ENCODE assay signal across 8 cellular contexts in the genomic region with DNA sequence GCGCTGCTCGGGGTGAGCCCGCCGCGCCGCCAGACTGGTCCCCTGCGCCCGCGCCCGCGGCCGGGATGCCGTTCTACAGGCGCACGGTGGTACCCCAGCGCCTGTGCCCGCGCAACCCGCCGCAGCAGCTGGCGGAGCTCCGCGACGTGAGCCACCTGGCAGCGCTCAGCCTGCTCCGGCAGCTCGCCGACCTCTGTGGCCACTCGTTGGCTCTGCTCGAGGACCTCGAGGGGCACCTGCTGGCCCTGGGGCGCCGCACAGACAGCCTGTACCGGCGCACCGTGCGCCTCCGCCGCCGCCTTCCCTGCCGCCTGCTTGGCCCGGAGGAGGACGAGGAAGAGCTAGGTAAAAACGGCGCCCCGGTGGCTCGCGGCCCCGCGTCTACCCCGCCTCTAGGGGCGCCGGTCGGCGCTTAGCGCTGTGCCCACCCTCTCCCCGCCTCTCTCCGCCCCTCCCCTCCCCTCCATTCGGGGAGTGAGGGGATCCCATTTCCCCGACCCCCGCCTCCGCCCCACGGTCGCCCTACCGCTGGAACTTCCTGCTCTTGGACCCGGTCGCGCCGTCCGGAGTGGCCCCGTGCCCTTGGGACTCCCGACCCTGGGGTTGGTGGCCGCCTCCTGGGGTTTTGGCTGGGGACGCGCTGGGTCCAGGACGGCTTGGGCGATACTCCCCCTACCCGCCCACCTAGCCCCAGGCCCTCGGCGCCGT. TPM values are rescaled to one million over a fixed set of nuclear protein-coding genes. Genes with fewer than 3 reads are reported as not detected.
DNase-seq lines count a peak whose midpoint lies in the region; ATAC-seq and TF ChIP-seq lines count a peak whose summit lies in the region.

No MANE protein-coding gene starts in this region.

- H3K36me3 ChIP-seq in GM23338 (ENCODE audit: insufficient read depth) = no peaks in the 10 kb centered on the region
- no peaks in the 10 kb centered on the region for H3K36me3 ChIP-seq in thoracic aorta

- H3K4me2 ChIP-seq in GM23338 = peak overlapping the region; percentile 85

- H3F3A ChIP-seq in GM23338 (replicated peaks; ENCODE audit: low read depth) = no peaks in the 10 kb centered on the region

- H3K4me1 Mint-ChIP-seq in GM23338 = peaks cover 35% of the 10 kb centered on the region
- peaks cover 24% of the 10 kb centered on the region for H3K4me1 Mint-ChIP-seq in mesothelial cell of epicardium

- ATAC-seq in GM23338 (peak; percentile 79), thoracic aorta (ENCODE audit: insufficient number of reproducible peaks, low FRiP score, low read depth) (no peak), GM19455 (IDR thresholded peaks at IDR 0.05; ENCODE audit: unreplicated experiment) (no peak), GM19463 (IDR thresholded peaks at IDR 0.05; ENCODE audit: unreplicated experiment) (no peak)

- H3K9me3 Mint-ChIP-seq in GM23338 = no peaks in the 10 kb centered on the region
- H3K9me3 Mint-ChIP-seq in mesothelial cell of epicardium = peaks cover 24% of the 10 kb centered on the region

- no peaks in the 10 kb centered on the region for H3K9me2 ChIP-seq in GM23338 (ENCODE audit: insufficient read depth)

- H3K27ac ChIP-seq in GM23338 (ENCODE audit: low read depth) (peak overlapping the region; percentile 74; the same call in 1 of the 2 replicates), VCaP (no peak overlapping the region), coronary artery (peak overlapping the region in 1 of 2 donors; percentile 52), thoracic aorta (no peak overlapping the region)

- H3K36me3 Mint-ChIP-seq in GM23338 (ENCODE audit: low read depth) (no peaks in the 10 kb centered on the region; the same call in 2 of the 3 replicates), mesothelial cell of epicardium (no peaks in the 10 kb centered on the region)

- H3K27me3 ChIP-seq in GM23338 (ENCODE audit: insufficient read depth) (no peaks in the 10 kb centered on the region), thoracic aorta (replicated peaks; ENCODE audit: insufficient read depth) (no peaks in the 10 kb centered on the region)

- no peak overlapping the region for H2AFZ ChIP-seq in GM23338

- no peaks in the 10 kb centered on the region for H3K9me3 ChIP-seq in thoracic aorta

- H3K27me3 Mint-ChIP-seq in GM23338 (ENCODE audit: insufficient read depth, low read depth, poor library complexity) (peaks cover 2% of the 10 kb centered on the region), mesothelial cell of epicardium (ENCODE audit: low read depth) (no peaks in the 10 kb centered on the region)

- no peaks in the 10 kb centered on the region for H4K20me1 ChIP-seq in GM23338 (replicated peaks; ENCODE audit: insufficient read depth)

- H3K4me3 ChIP-seq in GM23338 = peak overlapping the region; percentile 70
- peak overlapping the region; percentile 61 for H3K4me3 ChIP-seq in coronary artery
- peak overlapping the region; percentile 63 for H3K4me3 ChIP-seq in thoracic aorta

- H3K4me3 Mint-ChIP-seq in GM23338 (peak overlapping the region; percentile 79; the same call in 2 of the 3 replicates), mesothelial cell of epicardium (peak overlapping the region; percentile 72)

- peaks cover 31% of the 10 kb centered on the region for H3K79me2 ChIP-seq in GM23338 (replicated peaks; ENCODE audit: insufficient read depth)

- peaks cover 6% of the 10 kb centered on the region; the same call in 1 of the 2 replicates for H3K4me1 ChIP-seq in GM23338 (ENCODE audit: insufficient read depth)
- no peaks in the 10 kb centered on the region for H3K4me1 ChIP-seq in thoracic aorta (ENCODE audit: control insufficient read depth in 1 of 2, low read depth in 2 of 2)

- H3K27ac Mint-ChIP-seq in GM23338 (no peak overlapping the region), mesothelial cell of epicardium (peak overlapping the region; percentile 59)

- peak; percentile 66 for DNase-seq in GM23338 (ENCODE audit: low spot score)
- no peak for DNase-seq in coronary artery (ENCODE audit: low spot score)
- peak; percentile 36 to 67 for DNase-seq in mesothelial cell of epicardium (ENCODE audit: low spot score in 2 of 2, unreplicated experiment in 2 of 2)
- DNase-seq in thoracic aorta (ENCODE audit: low spot score) = no peak
- no peak for DNase-seq in NCI-H2107 treated with DMSO at 0.1 percent for 48 hours (lab: John Stamatoyannopoulos, UW; ENCODE audit: unreplicated experiment)

- TF ChIP-seq CTCF in GM23338 (conservative IDR thresholded peaks at IDR 0.05; ENCODE audit: low read depth in 2 of 2) (peak; percentile 26 to 38; a peak in 3 of 4 replicates), VCaP (conservative IDR thresholded peaks at IDR 0.05) (peak; percentile 51), coronary artery (IDR thresholded peaks at IDR 0.05) (no peak), mesothelial cell of epicardium (IDR thresholded peaks at IDR 0.05; ENCODE audit: unreplicated experiment) (no peak), thoracic aorta (IDR thresholded peaks at IDR 0.05) (no peak)

TF ChIP-seq in GM23338, 12 proteins besides CTCF, POLR2A, EP300 and RAD21:
- TF ChIP-seq CREB1 (CRISPR knock-in tag; IDR thresholded peaks at IDR 0.05; ENCODE audit: low read depth) (no peak), POLR2AphosphoS5 (IDR thresholded peaks at IDR 0.05; ENCODE audit: low read depth) (peak; percentile 53), NANOG (IDR thresholded peaks at IDR 0.05; ENCODE audit: borderline replicate concordance) (no peak), STAT1 (IDR thresholded peaks at IDR 0.05; ENCODE audit: unreplicated experiment) (no peak)

RNA-seq across cellular contexts. Expression of a gene that starts 0.5 kb away (rescaled TPM):
- total RNA-seq in GM23338 (2014; rRNA removed; shearing (Covaris generic)) = 7.0 and 9.5 TPM in 2 replicates
- polyA plus RNA-seq in GM23338 (2016; fragmentation: Nextera tagmentation; extraction: Ambion mirVana) = 3.7 and 4.7 TPM in 2 replicates
- total RNA-seq in mesothelial cell of epicardium (22.8 to 24.6 TPM (median 24.0 TPM) in 3 replicates), thoracic aorta (10 to 100 TPM; 15.0 to 16.5 TPM)

Comparison
In these comparisons a context has a peak if more than half of its experiments do, and no peak if none do; other contexts are left out.
1. DNase-seq: peak in GM23338 (single experiment) and mesothelial cell of epicardium (2 of 2); none in coronary artery (single experiment), thoracic aorta (single experiment) and NCI-H2107 treated with DMSO at 0.1 percent for 48 hours (single experiment).
2. CTCF ChIP-seq: peak in GM23338 (2 of 2) and VCaP (single experiment); none in coronary artery (single experiment), mesothelial cell of epicardium (single experiment) and thoracic aorta (single experiment).
3. Peak in every context shown above with its lines, with median percentiles within 50 percentile points of each other: H3K4me3 ChIP-seq.